Comparison of ENCODE assay signal across 8 cellular contexts in genomic region chrX:17590892-17591740, GRCh38.
DNase-seq lines count a peak whose midpoint lies in the region; ATAC-seq and TF ChIP-seq lines count a peak whose summit lies in the region.

No MANE protein-coding gene starts in this region.

- intact Hi-C loops in left ventricle myocardium inferior (cut with micrococcal nuclease) = loop anchor here (5.0 kb wide), 1 partner anchor 54 kb away; no protein-coding TSS in a partner anchor
- intact Hi-C loops in sigmoid colon (cut with DNase I) = loop anchor here (2.0 to 5.0 kb wide), 4 partner anchors 39 to 348 kb away; no protein-coding TSS in a partner anchor

- peak overlapping the region; percentile 78 for H3K9ac ChIP-seq in adipocyte (ENCODE audit: low read length)

- TF ChIP-seq EP300 in sigmoid colon (IDR thresholded peaks at IDR 0.05) = no peak

- H3K9me3 ChIP-seq in adipocyte (ENCODE audit: control insufficient read depth, low read length) = no peaks in the 10 kb centered on the region
- H3K9me3 ChIP-seq in left ventricle myocardium inferior (replicated peaks) = no peaks in the 10 kb centered on the region
- H3K9me3 ChIP-seq in sigmoid colon = no peaks in the 10 kb centered on the region

- H3K4me1 ChIP-seq in adipocyte (ENCODE audit: control insufficient read depth, insufficient read depth, low read length) = peaks cover 26% of the 10 kb centered on the region
- peaks cover 14% of the 10 kb centered on the region for H3K4me1 ChIP-seq in left ventricle myocardium inferior
- peaks cover 0 to 23% (median 2%) of the 10 kb centered on the region in 4 donors for H3K4me1 ChIP-seq in sigmoid colon

- TF ChIP-seq CTCF in left ventricle myocardium inferior (IDR thresholded peaks at IDR 0.05; ENCODE audit: borderline replicate concordance) (peak; percentile 73), sigmoid colon (IDR thresholded peaks at IDR 0.05) (peak; percentile 37 to 59 (median 52))

- peak; percentile 54 for DNase-seq in AG20443 (ENCODE audit: low spot score)
- DNase-seq in NCI-H82 treated with DMSO at 0.1 percent for 48 hours (lab: John Stamatoyannopoulos, UW; ENCODE audit: unreplicated experiment) = peak; percentile 6
- DNase-seq in adipocyte (ENCODE audit: low read depth) = peak; percentile 87
- peak; percentile 24 for DNase-seq in left ventricle myocardium inferior
- peak; percentile 83 for DNase-seq in sigmoid colon
- no peak for DNase-seq in activated effector memory CD4-positive, alpha-beta T cell treated with anti-CD3 and anti-CD28 coated beads, Interleukin-2, amount 50 U/mL, for 16 hours

- H3K27ac ChIP-seq in left ventricle myocardium inferior (replicated peaks) (peak overlapping the region; percentile 34), sigmoid colon (peak overlapping the region in 3 of 4 donors; percentile 61 to 76 (median 65))

- 30 to 38% methylated on average over 9 of the region's 9 CpGs for WGBS in sigmoid colon, 2 donors

- TF ChIP-seq POLR2A in sigmoid colon (IDR thresholded peaks at IDR 0.05) = no peak

- peak overlapping the region; percentile 60 for H3K4me3 ChIP-seq in adipocyte (ENCODE audit: low read length)
- peak overlapping the region; percentile 33 for H3K4me3 ChIP-seq in left ventricle myocardium inferior
- H3K4me3 ChIP-seq in sigmoid colon = peak overlapping the region in 2 of 4 donors; percentile 8 to 18

- H3K27me3 ChIP-seq in adipocyte (replicated peaks; ENCODE audit: control insufficient read depth, insufficient read depth, low read length) (no peaks in the 10 kb centered on the region), left ventricle myocardium inferior (ENCODE audit: low read depth) (no peaks in the 10 kb centered on the region), sigmoid colon (no peaks in the 10 kb centered on the region)

- ATAC-seq in GM18861 (IDR thresholded peaks at IDR 0.05; ENCODE audit: unreplicated experiment) = peak; percentile 50
- peak; percentile 69 for ATAC-seq in HG03520 (IDR thresholded peaks at IDR 0.05; ENCODE audit: unreplicated experiment)

- no peaks in the 10 kb centered on the region for H3K36me3 ChIP-seq in adipocyte (ENCODE audit: control insufficient read depth, insufficient read depth, low read length, severe bottlenecking)
- H3K36me3 ChIP-seq in left ventricle myocardium inferior = no peaks in the 10 kb centered on the region
- no peaks in the 10 kb centered on the region for H3K36me3 ChIP-seq in sigmoid colon
